Comparison of ENCODE assay signal across 8 cellular contexts in genomic region chr2:1430491-1430890, GRCh38. TPM values are rescaled to one million over a fixed set of nuclear protein-coding genes. Genes with fewer than 3 reads are reported as not detected.
"Had no signal": no experiment of that assay in that cellular context is flagged by ENCODE, and none has a peak within 500 bp of the region (broad histone marks: within the 10 kb centered on the region; RNA-seq: fewer than 3 reads in every experiment).

No MANE protein-coding gene starts in this region.

- H3K4me3 Mint-ChIP-seq: IgD-negative memory B cell had no signal

- H3K4me1 Mint-ChIP-seq: IgD-negative memory B cell had no signal

- ATAC-seq: HepG2 had no signal

- H3K27ac ChIP-seq: HL-60 had no signal

- H3K36me3 Mint-ChIP-seq: IgD-negative memory B cell had no signal

- DNase-seq: GOT3, H7, HCEC 1CT, KBM-7 had no signal

- H3K27ac Mint-ChIP-seq: IgD-negative memory B cell had no signal

- H3K9me3 Mint-ChIP-seq: IgD-negative memory B cell had no signal

RNA-seq across cellular contexts. Expression of gene TPO, which starts 17.2 kb away (rescaled TPM):
- total RNA-seq: H4, H7, HepG2 had no signal
- polyA plus RNA-seq: HepG2, IgD-negative memory B cell had no signal
